In genomic region chr15:82810061-82810862, GRCh38 we compare ENCODE assay signal across 1 cellular context.
TF ChIP-seq lines count a peak whose summit lies in the region.

No MANE protein-coding gene starts in this region.

TF ChIP-seq in GM23338, 12 proteins besides CTCF, POLR2A, EP300 and RAD21 (continued from another document):
- TF ChIP-seq REST (IDR thresholded peaks at IDR 0.05; ENCODE audit: unreplicated experiment) (no peak), EZH2phosphoT487 (IDR thresholded peaks at IDR 0.05; ENCODE audit: unreplicated experiment) (no peak), ZNF462 (CRISPR knock-in tag; IDR thresholded peaks at IDR 0.05) (no peak), JUNB (IDR thresholded peaks at IDR 0.05; ENCODE audit: unreplicated experiment) (no peak), EZH2 (IDR thresholded peaks at IDR 0.05; ENCODE audit: low read depth, unreplicated experiment) (no peak), ETS1 (IDR thresholded peaks at IDR 0.05) (no peak), ZNF114 (CRISPR knock-in tag; IDR thresholded peaks at IDR 0.05) (no peak), NANOG (IDR thresholded peaks at IDR 0.05; ENCODE audit: borderline replicate concordance) (no peak)
